In the genomic region with DNA sequence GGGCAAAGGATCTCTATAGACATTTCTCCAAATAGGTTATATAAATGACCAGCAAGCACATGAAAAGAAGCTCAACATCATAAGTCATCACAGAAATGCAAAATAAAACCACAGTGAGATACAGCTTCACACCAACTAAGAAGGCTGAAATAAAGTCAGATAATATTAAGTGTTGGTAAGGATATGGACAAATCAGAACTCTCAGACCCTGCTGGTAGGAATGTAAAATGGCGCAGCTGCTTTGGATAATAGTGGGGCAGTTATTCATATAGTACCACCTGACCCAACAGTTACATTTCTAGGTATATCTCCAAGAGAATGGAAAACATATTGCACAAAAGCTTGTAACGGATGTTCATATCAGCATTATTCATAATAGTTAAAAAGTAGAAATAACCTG, we compare ENCODE assay signal across 22 cellular contexts. TPM values are rescaled to one million over a fixed set of nuclear protein-coding genes. Genes with fewer than 3 reads are reported as not detected.
DNase-seq lines count a peak whose midpoint lies in the region; ATAC-seq, FAIRE-seq and TF ChIP-seq lines count a peak whose summit lies in the region.
"Had no signal": no experiment of that assay in that cellular context is flagged by ENCODE, and none has a peak within 500 bp of the region (broad histone marks: within the 10 kb centered on the region; RNA-seq: fewer than 3 reads in every experiment).

No MANE protein-coding gene starts in this region.

- TF ChIP-seq CTCF in cardiac muscle cell (IDR thresholded peaks at IDR 0.05; ENCODE audit: low read depth, low read length) (peak; percentile 19), right atrium auricular region (IDR thresholded peaks at IDR 0.05) (no peak), chondrocyte (IDR thresholded peaks at IDR 0.05) (peak; percentile 58), keratinocyte (optimal IDR thresholded peaks at IDR 0.05 in 1 of 3, IDR thresholded peaks at IDR 0.05 in 1 of 3, conservative IDR thresholded peaks at IDR 0.05 in 1 of 3; ENCODE audit: extremely low read depth in 1 of 3, insufficient read depth in 2 of 3, low read length in 3 of 3) (peak in 2 of 3 experiments; percentile 10 to 14), adrenal gland (IDR thresholded peaks at IDR 0.05) (no peak)

- H3K27me3 Mint-ChIP-seq in chondrocyte (ENCODE audit: low read depth), result no peaks in the 10 kb centered on the region
- H3K27me3 Mint-ChIP-seq: activated naive CD8-positive, alpha-beta T cell treated with anti-CD3 and anti-CD28 coated beads, Interleukin-2, amount 10 ng/mL, durations not matched to agents 7 days and 5 days; CD4-positive, alpha-beta T cell; stimulated activated naive CD8-positive, alpha-beta T cell treated with anti-CD3 and anti-CD28 coated beads, Interleukin-15, amount 100 ng/mL, for 72 hours had no signal

- no peaks in the 10 kb centered on the region for H3K79me2 ChIP-seq in keratinocyte (ENCODE audit: control insufficient read depth, insufficient read depth, low read length)

- H3K36me3 ChIP-seq in cardiac muscle cell, result no peaks in the 10 kb centered on the region
- no peaks in the 10 kb centered on the region for H3K36me3 ChIP-seq in right atrium auricular region
- no peaks in the 10 kb centered on the region for H3K36me3 ChIP-seq in keratinocyte (ENCODE audit: control insufficient read depth in 2 of 2, extremely low read depth in 1 of 2, insufficient read depth in 2 of 2, low read length in 2 of 2)
- H3K36me3 ChIP-seq in adrenal gland (replicated peaks in 1 of 2), result no peaks in the 10 kb centered on the region
- H3K36me3 ChIP-seq: pancreas, upper lobe of right lung had no signal

- no peak for FAIRE-seq in keratinocyte (lab: Jason Lieb, UNC)
- FAIRE-seq: A204.1, pancreas had no signal

- H3K27me3 ChIP-seq in cardiac muscle cell (no peaks in the 10 kb centered on the region), right atrium auricular region (no peaks in the 10 kb centered on the region), keratinocyte (ENCODE audit: control insufficient read depth, extremely low read depth, insufficient read depth, low read length) (no peaks in the 10 kb centered on the region), adrenal gland (no peaks in the 10 kb centered on the region)
- H3K27me3 ChIP-seq: pancreas, upper lobe of right lung had no signal

- H2AFZ ChIP-seq in keratinocyte (ENCODE audit: control insufficient read depth, low read length), result no peak overlapping the region
- H2AFZ ChIP-seq: GM23248 had no signal

- no peaks in the 10 kb centered on the region for H3K4me1 ChIP-seq in cardiac muscle cell (ENCODE audit: low read depth)
- no peaks in the 10 kb centered on the region for H3K4me1 ChIP-seq in right atrium auricular region
- H3K4me1 ChIP-seq in keratinocyte (ENCODE audit: control insufficient read depth, extremely low read depth, insufficient read depth, low read length), result no peaks in the 10 kb centered on the region
- H3K4me1 ChIP-seq in adrenal gland (replicated peaks in 1 of 2), result no peaks in the 10 kb centered on the region
- H3K4me1 ChIP-seq: pancreas, upper lobe of right lung had no signal

- no peak overlapping the region for H3K27ac ChIP-seq in cardiac muscle cell
- no peak overlapping the region for H3K27ac ChIP-seq in right atrium auricular region
- H3K27ac ChIP-seq in keratinocyte (ENCODE audit: control insufficient read depth, insufficient read depth, low read length), result no peak overlapping the region
- H3K27ac ChIP-seq in adrenal gland, result no peak overlapping the region
- H3K27ac ChIP-seq: GM23248, pancreas, upper lobe of right lung had no signal

- H3K27ac Mint-ChIP-seq in chondrocyte (ENCODE audit: unreplicated experiment), result no peak overlapping the region
- H3K27ac Mint-ChIP-seq: activated naive CD8-positive, alpha-beta T cell treated with anti-CD3 and anti-CD28 coated beads, Interleukin-2, amount 10 ng/mL, durations not matched to agents 7 days and 5 days; activated T-helper 2 cell treated with anti-CD3 and anti-CD28 coated beads, Interferon-gamma antibody, Interleukin-2, Interleukin-4, amounts not matched to agents 10 μg/mL and 5 μg/mL and 100 μg/mL, durations not matched to agents 14 hours and 24 hours and 36 hours; CD4-positive, alpha-beta T cell; stimulated activated naive CD8-positive, alpha-beta T cell treated with anti-CD3 and anti-CD28 coated beads, Interleukin-15, amount 100 ng/mL, for 72 hours had no signal

- dilution Hi-C loops in keratinocyte (cut with MboI; ENCODE audit: extremely low pct_ligation_motif_present, low sequenced_read_pairs), result no loop called here

- no peak overlapping the region for H3K4me3 Mint-ChIP-seq in chondrocyte (ENCODE audit: unreplicated experiment)
- H3K4me3 Mint-ChIP-seq: activated naive CD8-positive, alpha-beta T cell treated with anti-CD3 and anti-CD28 coated beads, Interleukin-2, amount 10 ng/mL, durations not matched to agents 7 days and 5 days; CD4-positive, alpha-beta T cell; stimulated activated naive CD8-positive, alpha-beta T cell treated with anti-CD3 and anti-CD28 coated beads, Interleukin-15, amount 100 ng/mL, for 72 hours had no signal

- no peak for TF ChIP-seq POLR2A in adrenal gland (IDR thresholded peaks at IDR 0.05)

- H3K4me2 ChIP-seq in keratinocyte (ENCODE audit: control insufficient read depth, extremely low read depth, insufficient read depth, low read depth, low read length), result no peak overlapping the region

- H3K9me3 Mint-ChIP-seq in chondrocyte (ENCODE audit: low read depth), result peaks cover 20% of the 10 kb centered on the region
- H3K9me3 Mint-ChIP-seq: activated T-helper 2 cell treated with anti-CD3 and anti-CD28 coated beads, Interferon-gamma antibody, Interleukin-2, Interleukin-4, amounts not matched to agents 10 μg/mL and 5 μg/mL and 100 μg/mL, durations not matched to agents 14 hours and 24 hours and 36 hours; CD4-positive, alpha-beta T cell had no signal

- no peaks in the 10 kb centered on the region for H3K9me3 ChIP-seq in cardiac muscle cell (ENCODE audit: low read depth)
- H3K9me3 ChIP-seq in right atrium auricular region, result no peaks in the 10 kb centered on the region
- H3K9me3 ChIP-seq in keratinocyte (ENCODE audit: control insufficient read depth, low read depth, low read length), result no peaks in the 10 kb centered on the region
- H3K9me3 ChIP-seq in adrenal gland (replicated peaks in 1 of 3), result no peaks in the 10 kb centered on the region
- H3K9me3 ChIP-seq: pancreas, upper lobe of right lung had no signal

- 97 to 99% (median 98%) methylated on average over 2 of the region's 2 CpGs for WGBS in adrenal gland, 4 donors

- H3K9me1 ChIP-seq in keratinocyte (ENCODE audit: control insufficient read depth, extremely low read depth, insufficient read depth, low read length), result no peaks in the 10 kb centered on the region

- no peak overlapping the region for H3K9ac ChIP-seq in keratinocyte (ENCODE audit: control insufficient read depth, extremely low read depth, insufficient read depth, low read length)
- H3K9ac ChIP-seq: GM23248 had no signal

- DNase-seq in cardiac muscle cell (ENCODE audit: low read depth in 1 of 2, low spot score in 1 of 2) (no peak), right atrium auricular region (ENCODE audit: low spot score) (no peak), chondrocyte (ENCODE audit: low spot score) (no peak), keratinocyte (ENCODE audit: low read depth, low spot score) (no peak), NCI-H2196 treated with DMSO at 0.1 percent for 48 hours (lab: John Stamatoyannopoulos, UW; ENCODE audit: unreplicated experiment) (no peak), adrenal gland (no peak)
- DNase-seq: activated naive CD8-positive, alpha-beta T cell treated with anti-CD3 and anti-CD28 coated beads, Interleukin-2, amount 10 ng/mL, durations not matched to agents 7 days and 5 days; CD4-positive, alpha-beta T cell; GM23248; NCI-H1417; NCI-H524; pancreas; stimulated activated CD4-positive, alpha-beta T cell treated with anti-CD3 and anti-CD28 coated beads, Interleukin-2, amount 100 ng/mL, for 24 hours; stimulated activated naive CD8-positive, alpha-beta T cell treated with anti-CD3 and anti-CD28 coated beads, Interleukin-15, amount 100 ng/mL, for 72 hours; SW 1271; upper lobe of right lung had no signal

- ATAC-seq in HG02852 (IDR thresholded peaks at IDR 0.05; ENCODE audit: unreplicated experiment) (no peak), GM18907 (IDR thresholded peaks at IDR 0.05; ENCODE audit: unreplicated experiment) (no peak)
- ATAC-seq: esophagus mucosa; pancreas; stimulated activated naive CD8-positive, alpha-beta T cell treated with anti-CD3 and anti-CD28 coated beads, Interleukin-15, amount 100 ng/mL, for 72 hours; upper lobe of right lung had no signal

- intact Hi-C loops in adrenal gland (cut with DNase I), result no loop called here

- H3K4me1 Mint-ChIP-seq in chondrocyte (ENCODE audit: low read depth), result no peaks in the 10 kb centered on the region

- H3K4me3 ChIP-seq in cardiac muscle cell, result no peak overlapping the region
- H3K4me3 ChIP-seq in right atrium auricular region, result no peak overlapping the region
- H3K4me3 ChIP-seq in keratinocyte (ENCODE audit: control insufficient read depth in 2 of 3, extremely low read depth in 1 of 3, insufficient read depth in 2 of 3, low read depth in 1 of 3, low read length in 3 of 3), result no peak overlapping the region
- no peak overlapping the region for H3K4me3 ChIP-seq in adrenal gland
- H3K4me3 ChIP-seq: GM23248, lung, pancreas, upper lobe of right lung had no signal

- H3K36me3 Mint-ChIP-seq in chondrocyte (ENCODE audit: low read depth), result peaks cover 6% of the 10 kb centered on the region

- H4K20me1 ChIP-seq in keratinocyte (ENCODE audit: control insufficient read depth, extremely low read depth, insufficient read depth, low read length), result no peaks in the 10 kb centered on the region

RNA-seq across cellular contexts. Expression of a gene that starts 14.0 kb away (rescaled TPM):
- total RNA-seq in cardiac muscle cell, result 18.4 and 24.6 TPM in 2 replicates
- polyA plus RNA-seq in cardiac muscle cell, result 14.9 and 24.9 TPM in 2 replicates
- 10 to 100 TPM in 1 of 2 donors, 1 to 10 TPM in 1; 7.9 to 15.4 TPM for total RNA-seq in right atrium auricular region
- total RNA-seq in chondrocyte, result 8.4 to 13.0 TPM (median 12.5 TPM) in 3 replicates
- 13.3 to 17.8 TPM (median 15.6 TPM) in 3 replicates for polyA plus RNA-seq in keratinocyte
- polyA plus RNA-seq in keratinocyte (2011; ENCODE audit: low read depth), result 12.7 TPM
- polyA plus RNA-seq in keratinocyte (2011; cell fraction: cytosol; rRNA removed), result 10.3 and 19.6 TPM in 2 replicates
- 21.7 and 23.6 TPM in 2 replicates for polyA plus RNA-seq in keratinocyte (2011; cell fraction: nucleus; rRNA removed)
- 10.6 and 11.1 TPM in 2 replicates for polyA plus RNA-seq in keratinocyte (2012; ENCODE audit: low replicate concordance)
- 12.6 to 34.2 TPM (median 27.0 TPM) in 3 replicates for polyA minus RNA-seq in keratinocyte
- 22.1 TPM for polyA minus RNA-seq in keratinocyte (2011; cell fraction: cytosol; rRNA and poly(A)+ RNA removed)
- polyA minus RNA-seq in keratinocyte (2011; cell fraction: nucleus; rRNA and poly(A)+ RNA removed), result 26.1 and 51.1 TPM in 2 replicates
- total RNA-seq in adrenal gland, result 10 to 100 TPM; 10.9 to 25.8 (median 16.1) TPM
- polyA plus RNA-seq in adrenal gland, result 1 to 10 TPM; 2.6 to 10.0 (median 3.0) TPM

Comparison
In these comparisons a context has a peak if more than half of its experiments do, and no peak if none do; other contexts are left out.
1. CTCF ChIP-seq: peak in cardiac muscle cell (single experiment), chondrocyte (single experiment) and keratinocyte (2 of 3); none in right atrium auricular region (0 of 2) and adrenal gland (0 of 6).